11 cellular contexts compared by ENCODE assay signal in genomic region chr3:4850928-4851265, GRCh38.
A peak's percentile ranks its signal among the peaks of the same experiment; 100 is the strongest.
DNase-seq lines count a peak whose midpoint lies in the region; ATAC-seq, FAIRE-seq and TF ChIP-seq lines count a peak whose summit lies in the region.
"Had no signal": no experiment of that assay in that cellular context is flagged by ENCODE, and none has a peak within 500 bp of the region (broad histone marks: within the 10 kb centered on the region; RNA-seq: fewer than 3 reads in every experiment).

No MANE protein-coding gene starts in this region.

- peaks cover 66 to 90% (median 77%) of the 10 kb centered on the region in 4 donors for H3K4me1 Mint-ChIP-seq in CD4-positive, alpha-beta memory T cell
- peaks cover 88% of the 10 kb centered on the region for H3K4me1 Mint-ChIP-seq in activated CD4-positive, alpha-beta memory T cell treated with anti-CD3 and anti-CD28 coated beads for 36 hours (ENCODE audit: low read depth)

- no peaks in the 10 kb centered on the region for H3K36me3 ChIP-seq in CD4-positive, alpha-beta memory T cell (ENCODE audit: insufficient read depth, low read length)
- no peaks in the 10 kb centered on the region for H3K36me3 ChIP-seq in ascending aorta
- H3K36me3 ChIP-seq in body of pancreas (replicated peaks in 1 of 2; ENCODE audit: insufficient read depth in 1 of 2, low read depth in 2 of 2) = no peaks in the 10 kb centered on the region
- H3K36me3 ChIP-seq: lower lobe of right lung had no signal

- WGBS in body of pancreas, 2 donors = 92 to 94% methylated on average over 3 of the region's 3 CpGs

- peaks cover 81% of the 10 kb centered on the region for H3K4me1 ChIP-seq in CD4-positive, alpha-beta memory T cell (ENCODE audit: insufficient read depth, low read length)
- H3K4me1 ChIP-seq in ascending aorta (no peaks in the 10 kb centered on the region), body of pancreas (peaks cover 10% of the 10 kb centered on the region)

- H3K4me3 Mint-ChIP-seq in CD4-positive, alpha-beta memory T cell = peak overlapping the region in 6 of 8 donors; percentile 23 to 81 (median 46)
- H3K4me3 Mint-ChIP-seq in activated CD4-positive, alpha-beta memory T cell treated with anti-CD3 and anti-CD28 coated beads for 36 hours = peak overlapping the region; percentile 53

- ATAC-seq in HG02973 (IDR thresholded peaks at IDR 0.05; ENCODE audit: unreplicated experiment) = peak; percentile 46
- ATAC-seq in body of pancreas = no peak

- CTCF ChIA-PET in CD4-positive, alpha-beta memory T cell (lab: Charles Lee; ENCODE audit: partially characterized antibody) = interaction anchor here (0.9 to 2.2 kb wide), 11 partner anchors 9 to 139 kb away, joined by 3 to 10 read pairs (median 4); no protein-coding TSS in a partner anchor
- CTCF ChIA-PET in activated CD4-positive, alpha-beta memory T cell treated with anti-CD3 and anti-CD28 coated beads for 36 hours (lab: Charles Lee) = interaction anchor here (0.8 to 5.4 kb wide), 9 partner anchors 9 to 140 kb away, joined by 3 to 33 read pairs (median 5); partner anchors contain the start of gene BHLHE40

- no peaks in the 10 kb centered on the region for H3K9me3 ChIP-seq in CD4-positive, alpha-beta memory T cell (ENCODE audit: control insufficient read depth in 1 of 2, low read length in 2 of 2)
- H3K9me3 ChIP-seq in ascending aorta (no peaks in the 10 kb centered on the region), body of pancreas (no peaks in the 10 kb centered on the region)
- H3K9me3 ChIP-seq: lower lobe of right lung had no signal

- TF ChIP-seq POLR2A in body of pancreas (IDR thresholded peaks at IDR 0.05) = no peak

- peak overlapping the region; percentile 91 to 99 (median 97) for H3K27ac Mint-ChIP-seq in CD4-positive, alpha-beta memory T cell
- H3K27ac Mint-ChIP-seq in activated CD4-positive, alpha-beta memory T cell treated with anti-CD3 and anti-CD28 coated beads for 36 hours = peak overlapping the region; percentile 88

- peak overlapping the region; percentile 69 for H3K27ac ChIP-seq in CD4-positive, alpha-beta memory T cell (ENCODE audit: low read depth, low read length)
- H3K27ac ChIP-seq in ascending aorta (no peak overlapping the region), body of pancreas (no peak overlapping the region)

- peak; percentile 60 to 76 (median 63) for DNase-seq in CD4-positive, alpha-beta memory T cell
- DNase-seq in GM19239 (ENCODE audit: insufficient read length, low spot score) (no peak), NCI-H69 (lab: John Stamatoyannopoulos, UW) (no peak), ascending aorta (ENCODE audit: low spot score in 2 of 2) (no peak), D721Med (ENCODE audit: insufficient read length, low spot score) (no peak), body of pancreas (no peak)
- peak; percentile 43 for DNase-seq in activated CD4-positive, alpha-beta memory T cell treated with anti-CD3 and anti-CD28 coated beads for 36 hours
- DNase-seq: C1 segment of cervical spinal cord, lower lobe of right lung, SHP77 had no signal

- TF ChIP-seq CTCF in ascending aorta (IDR thresholded peaks at IDR 0.05) (no peak), D721Med (IDR thresholded peaks at IDR 0.05; ENCODE audit: insufficient read depth, missing control alignments) (no peak), body of pancreas (IDR thresholded peaks at IDR 0.05) (no peak)

- FAIRE-seq in GM19239 (lab: Jason Lieb, UNC) (peak; percentile 68), D721Med (lab: Jason Lieb, UNC) (no peak)

- H3K9me3 Mint-ChIP-seq in CD4-positive, alpha-beta memory T cell = no peaks in the 10 kb centered on the region
- no peaks in the 10 kb centered on the region for H3K9me3 Mint-ChIP-seq in activated CD4-positive, alpha-beta memory T cell treated with anti-CD3 and anti-CD28 coated beads for 36 hours

- intact Hi-C loops in CD4-positive, alpha-beta memory T cell (cut with micrococcal nuclease) = no loop called here
- intact Hi-C loops in activated CD4-positive, alpha-beta memory T cell treated with anti-CD3 and anti-CD28 coated beads for 36 hours (cut with micrococcal nuclease) = loop anchor here (1.0 to 2.0 kb wide), 13 partner anchors 9 to 346 kb away; no protein-coding TSS in a partner anchor
- intact Hi-C loops in ascending aorta (cut with DNase I) (no loop called here), body of pancreas (cut with DNase I) (no loop called here)

- POLR2A ChIA-PET in CD4-positive, alpha-beta memory T cell (lab: Charles Lee; ENCODE audit: partially characterized antibody) = interaction anchor here (0.8 to 6.3 kb wide), 9 partner anchors 11 to 133 kb away, joined by 3 to 42 read pairs (median 9); no protein-coding TSS in a partner anchor
- POLR2A ChIA-PET in activated CD4-positive, alpha-beta memory T cell treated with anti-CD3 and anti-CD28 coated beads for 36 hours (lab: Charles Lee) = interaction anchor here (1.0 to 5.0 kb wide), 14 partner anchors 9 to 273 kb away, joined by 3 to 75 read pairs (median 18); partner anchors contain the start of gene BHLHE40

- no peaks in the 10 kb centered on the region for H3K27me3 ChIP-seq in CD4-positive, alpha-beta memory T cell (ENCODE audit: insufficient read depth, low read length)
- no peaks in the 10 kb centered on the region for H3K27me3 ChIP-seq in ascending aorta
- no peaks in the 10 kb centered on the region for H3K27me3 ChIP-seq in body of pancreas

- H3K4me3 ChIP-seq in CD4-positive, alpha-beta memory T cell (ENCODE audit: low read length in 2 of 2) = no peak overlapping the region
- H3K4me3 ChIP-seq in ascending aorta (no peak overlapping the region), body of pancreas (no peak overlapping the region)
- H3K4me3 ChIP-seq: lower lobe of right lung had no signal

- peaks cover 4 to 9% of the 10 kb centered on the region in 2 donors for H3K36me3 Mint-ChIP-seq in CD4-positive, alpha-beta memory T cell
- H3K36me3 Mint-ChIP-seq in activated CD4-positive, alpha-beta memory T cell treated with anti-CD3 and anti-CD28 coated beads for 36 hours = no peaks in the 10 kb centered on the region

- no peaks in the 10 kb centered on the region for H3K27me3 Mint-ChIP-seq in CD4-positive, alpha-beta memory T cell
- H3K27me3 Mint-ChIP-seq in activated CD4-positive, alpha-beta memory T cell treated with anti-CD3 and anti-CD28 coated beads for 36 hours = no peaks in the 10 kb centered on the region

Comparison
In these comparisons a context has a peak if more than half of its experiments do, and no peak if none do; other contexts are left out.
1. DNase-seq: peak in CD4-positive, alpha-beta memory T cell (5 of 5) and activated CD4-positive, alpha-beta memory T cell treated with anti-CD3 and anti-CD28 coated beads for 36 hours (single experiment); none in GM19239 (single experiment), NCI-H69 (single experiment), ascending aorta (0 of 2), D721Med (single experiment) and body of pancreas (0 of 4).